In genomic region chr21:32018381-32018780, GRCh38 we compare ENCODE assay signal across 26 cellular contexts.
"Had no signal": no experiment of that assay in that cellular context is flagged by ENCODE, and none has a peak within 500 bp of the region (broad histone marks: within the 10 kb centered on the region; RNA-seq: fewer than 3 reads in every experiment).

No MANE protein-coding gene starts in this region.

- ATAC-seq: stimulated activated effector memory CD8-positive, alpha-beta T cell treated with anti-CD3 and anti-CD28 coated beads, Interleukin-12 subunit alpha, Interleukin-12 subunit beta, amount 100 ng/mL, for 72 hours; stimulated activated memory B cell treated with anti-CD40 and anti-IgM and Interleukin-4, amounts not matched to agents 10 μg/mL and 1 μg/mL and 100 μg/mL, for 72 hours; stimulated activated naive B cell treated with anti-CD40 and anti-IgM and Interleukin-4, amounts not matched to agents 10 μg/mL and 1 μg/mL and 100 μg/mL, for 72 hours; stimulated activated naive CD8-positive, alpha-beta T cell treated with anti-CD3 and anti-CD28 coated beads, Interleukin-15, amount 100 ng/mL, for 72 hours; stimulated activated naive CD8-positive, alpha-beta T cell treated with anti-CD3 and anti-CD28 coated beads, Interleukin-15, Interleukin-2, amounts not matched to agents 100 U/mL and 50 U/mL, for 24 hours; upper lobe of right lung had no signal

- H3K27me3 ChIP-seq: stomach, suprapubic skin, thyroid gland, tibial artery, tibial nerve, transverse colon, upper lobe of left lung, upper lobe of right lung, uterus, vagina had no signal

- H3K27ac ChIP-seq: stomach, suprapubic skin, thoracic aorta, thyroid gland, tibial artery, tibial nerve, transverse colon, upper lobe of left lung, upper lobe of right lung, uterus, vagina had no signal

- FAIRE-seq: urothelium cell line had no signal

- H3K4me3 ChIP-seq: stomach, suprapubic skin, thoracic aorta, thyroid gland, tibial artery, tibial nerve, transverse colon, upper lobe of left lung, upper lobe of right lung, uterus, vagina had no signal

- H3K9me3 ChIP-seq: stomach, suprapubic skin, thoracic aorta, thyroid gland, tibial artery, tibial nerve, transverse colon, upper lobe of left lung, upper lobe of right lung, uterus, vagina had no signal

- H3K4me1 ChIP-seq: thyroid gland, uterus had no signal

- H3K36me3 ChIP-seq: stomach, suprapubic skin, thoracic aorta, thyroid gland, tibial artery, tibial nerve, transverse colon, upper lobe of left lung, upper lobe of right lung, uterus, vagina had no signal

- DNase-seq: stimulated activated CD4-positive, alpha-beta T cell treated with anti-CD3 and anti-CD28 coated beads, Interleukin-2, amount 100 ng/mL, for 48 hours; stimulated activated CD4-positive, alpha-beta T cell treated with anti-CD3 and anti-CD28 coated beads, Interleukin-4, amount 100 ng/mL, for 1 hour; stimulated activated CD4-positive, alpha-beta T cell treated with anti-CD3 and anti-CD28 coated beads, Interleukin-4, amount 100 ng/mL, for 24 hours; stimulated activated CD4-positive, alpha-beta T cell treated with anti-CD3 and anti-CD28 coated beads, Interleukin-4, amount 100 ng/mL, for 4 hours; stimulated activated CD8-positive, alpha-beta memory T cell treated with anti-CD3 and anti-CD28 coated beads, Interleukin-4, amount 100 ng/mL, for 48 hours; stimulated activated naive B cell treated with anti-CD40 and anti-IgM and Interleukin-4, amounts not matched to agents 10 μg/mL and 1 μg/mL and 100 μg/mL, for 72 hours; stimulated activated naive CD4-positive, alpha-beta T cell; stimulated activated naive CD4-positive, alpha-beta T cell treated with Interleukin-2 at 50 U/mL for 16 hours; stimulated activated naive CD8-positive, alpha-beta T cell treated with anti-CD3 and anti-CD28 coated beads, Interleukin-15, amount 100 ng/mL, for 72 hours; stimulated activated naive CD8-positive, alpha-beta T cell treated with anti-CD3 and anti-CD28 coated beads, Interleukin-15, Interleukin-2, amounts not matched to agents 100 U/mL and 50 U/mL, for 24 hours; stomach; substantia nigra; thyroid gland; tibial artery; transverse colon; trophoblast cell; upper lobe of left lung; upper lobe of right lung; uterus had no signal
